Comparison of ENCODE assay signal across 9 cellular contexts in genomic region chr10:125062244-125063208, GRCh38.
DNase-seq lines count a peak whose midpoint lies in the region; ATAC-seq, FAIRE-seq and TF ChIP-seq lines count a peak whose summit lies in the region.
"Had no signal": no experiment of that assay in that cellular context is flagged by ENCODE, and none has a peak within 500 bp of the region (broad histone marks: within the 10 kb centered on the region; RNA-seq: fewer than 3 reads in every experiment).

No MANE protein-coding gene starts in this region.

- H3K4me1 Mint-ChIP-seq in astrocyte (ENCODE audit: low read depth, unreplicated experiment): peaks cover 57% of the 10 kb centered on the region

- H3K27ac ChIP-seq in astrocyte (ENCODE audit: low read depth, low read length): peak overlapping the region; percentile 84
- H3K27ac ChIP-seq in psoas muscle: peak overlapping the region; percentile 80

- H4K20me1 ChIP-seq in astrocyte (ENCODE audit: insufficient read depth, low read length): peaks cover 89% of the 10 kb centered on the region

- H3K79me2 ChIP-seq in astrocyte (ENCODE audit: insufficient read depth, low read length): peaks cover 76% of the 10 kb centered on the region

- no peak overlapping the region for H3K4me3 Mint-ChIP-seq in astrocyte (ENCODE audit: unreplicated experiment)

- no peaks in the 10 kb centered on the region for H3K9me3 ChIP-seq in astrocyte (ENCODE audit: insufficient read depth, low read depth, low read length)
- H3K9me3 ChIP-seq in psoas muscle: no peaks in the 10 kb centered on the region
- H3K9me3 ChIP-seq in MG63: peaks cover 5% of the 10 kb centered on the region; the same call in 1 of the 2 replicates

- H3K36me3 Mint-ChIP-seq in astrocyte (ENCODE audit: low read depth, unreplicated experiment): peaks cover 19% of the 10 kb centered on the region

- DNase-seq in GM12891 (ENCODE audit: insufficient read length, low spot score) (no peak), astrocyte (ENCODE audit: low read depth) (no peak), left ventricle myocardium superior (peak; percentile 75), psoas muscle (peak; percentile 52 to 78), GDM1 (lab: John Stamatoyannopoulos, UW) (no peak), MG63 (no peak), NCI-H1048 (lab: John Stamatoyannopoulos, UW) (no peak)
- DNase-seq in activated CD4-positive, alpha-beta T cell treated with anti-CD3 and anti-CD28 coated beads, Interleukin-2, amount 50 U/mL, for 48 hours: no peak
- DNase-seq: NCI-H2029 treated with DMSO at 0.1 percent for 48 hours had no signal

- H3K27me3 Mint-ChIP-seq in astrocyte (ENCODE audit: low read depth, unreplicated experiment): no peaks in the 10 kb centered on the region

- WGBS in psoas muscle, 3 donors: 28 to 47% (median 34%) methylated on average over 26 of the region's 26 CpGs

- H3K4me1 ChIP-seq in astrocyte (ENCODE audit: insufficient read depth, low read length) (peaks cover 55% of the 10 kb centered on the region), psoas muscle (peaks cover 97% of the 10 kb centered on the region)

- H3K4me2 ChIP-seq in astrocyte (ENCODE audit: low read length): peak overlapping the region; percentile 81

- FAIRE-seq in GM12891 (lab: Jason Lieb, UNC): peak; percentile 5
- FAIRE-seq in astrocyte (lab: Jason Lieb, UNC): no peak

- peak overlapping the region; percentile 77 for H3K9ac ChIP-seq in astrocyte (ENCODE audit: low read length)

- H3K36me3 ChIP-seq in astrocyte (ENCODE audit: insufficient read depth, low read length): no peaks in the 10 kb centered on the region
- no peaks in the 10 kb centered on the region for H3K36me3 ChIP-seq in psoas muscle (ENCODE audit: insufficient read depth in 1 of 2, low read depth in 1 of 2)
- H3K36me3 ChIP-seq in MG63: peaks cover 59% of the 10 kb centered on the region

- TF ChIP-seq CTCF in astrocyte (IDR thresholded peaks at IDR 0.05; ENCODE audit: insufficient read depth, low read depth, low read length): no peak
- TF ChIP-seq CTCF in psoas muscle (IDR thresholded peaks at IDR 0.05): no peak

- no peaks in the 10 kb centered on the region for H3K9me3 Mint-ChIP-seq in astrocyte (ENCODE audit: unreplicated experiment)

- H2AFZ ChIP-seq in astrocyte (ENCODE audit: low read depth, low read length): no peak overlapping the region

- peak overlapping the region; percentile 80 for H3K27ac Mint-ChIP-seq in astrocyte (ENCODE audit: unreplicated experiment)

- H3K27me3 ChIP-seq in astrocyte (ENCODE audit: insufficient read depth, low read length) (no peaks in the 10 kb centered on the region), psoas muscle (ENCODE audit: insufficient read depth in 3 of 3, low read length in 2 of 3) (no peaks in the 10 kb centered on the region), MG63 (no peaks in the 10 kb centered on the region)

- peak; percentile 63 for ATAC-seq in left ventricle myocardium superior
- ATAC-seq in psoas muscle: peak; percentile 58 to 73 (median 60)

- TF ChIP-seq POLR2A in GM12891 (IDR thresholded peaks at IDR 0.05; ENCODE audit: low read depth, low read length): no peak

- H3K4me3 ChIP-seq in astrocyte (ENCODE audit: insufficient read depth, low read depth, low read length): no peak overlapping the region
- H3K4me3 ChIP-seq in psoas muscle: no peak overlapping the region
- no peak overlapping the region for H3K4me3 ChIP-seq in MG63

- intact Hi-C loops in left ventricle myocardium superior (cut with micrococcal nuclease) (loop anchor here (10.0 kb wide), 1 partner anchor 68 kb away; no protein-coding TSS in a partner anchor), psoas muscle (cut with DNase I) (loop anchor here in 1 of 2 donors (5.0 kb wide), 3 partner anchors 50 to 95 kb away; no protein-coding TSS in a partner anchor)

TF ChIP-seq in GM12891, 5 proteins besides CTCF, POLR2A, EP300 and RAD21:
- TF ChIP-seq TAF1 (IDR thresholded peaks at IDR 0.05; ENCODE audit: low read depth, low read length) (no peak), SPI1 (IDR thresholded peaks at IDR 0.05; ENCODE audit: low read depth, low read length) (no peak), PAX5 (IDR thresholded peaks at IDR 0.05; ENCODE audit: insufficient read depth, low read length, severe bottlenecking) (no peak), POU2F2 (IDR thresholded peaks at IDR 0.05; ENCODE audit: low read depth, low read length) (no peak), POLR2AphosphoS5 (IDR thresholded peaks at IDR 0.05; ENCODE audit: low read depth, low read length) (no peak)

Comparison
In these comparisons a context has a peak if more than half of its experiments do, and no peak if none do; other contexts are left out.
1. DNase-seq: peak in left ventricle myocardium superior (single experiment) and psoas muscle (2 of 2); none in GM12891 (single experiment), astrocyte (single experiment), GDM1 (single experiment), MG63 (single experiment), activated CD4-positive, alpha-beta T cell treated with anti-CD3 and anti-CD28 coated beads, Interleukin-2, amount 50 U/mL, for 48 hours (0 of 2) and NCI-H1048 (single experiment).